11 cellular contexts compared by ENCODE assay signal in the genomic region with DNA sequence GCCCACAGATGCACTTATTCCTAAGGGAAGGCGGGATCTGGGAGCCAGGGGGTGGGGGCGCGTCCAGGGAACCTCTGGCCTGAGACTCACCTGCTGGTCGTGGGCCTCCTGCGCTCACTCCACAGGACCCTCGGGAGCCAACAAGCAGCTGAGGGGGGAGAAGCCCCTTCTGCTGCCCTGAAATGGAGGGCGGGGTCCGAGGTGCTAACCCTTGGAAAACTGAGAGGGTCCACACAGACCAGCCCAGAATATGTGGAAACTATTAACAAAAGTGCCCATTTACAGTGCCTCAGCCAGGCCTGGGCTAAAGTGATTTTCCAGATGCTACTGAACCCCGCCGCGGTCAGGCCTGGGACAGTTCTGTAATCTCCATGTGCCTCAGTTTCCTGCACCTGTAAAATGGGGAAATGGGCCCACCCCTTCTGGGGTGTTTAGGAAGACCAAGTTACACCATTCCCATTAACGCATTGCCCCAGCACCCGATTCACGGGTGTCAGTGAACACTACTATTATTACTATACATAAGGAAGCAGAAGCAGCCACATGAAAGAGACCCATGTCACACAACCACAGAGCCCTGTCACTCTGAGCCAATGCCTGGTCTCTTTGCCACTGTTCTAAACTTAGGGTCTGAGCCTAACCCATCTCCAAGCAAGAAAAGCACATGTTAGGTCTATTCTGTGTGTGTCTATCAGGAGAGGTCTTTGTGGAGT. TPM values are rescaled to one million over a fixed set of nuclear protein-coding genes. Genes with fewer than 3 reads are reported as not detected.
DNase-seq lines count a peak whose midpoint lies in the region; ATAC-seq and TF ChIP-seq lines count a peak whose summit lies in the region.
"Had no signal": no experiment of that assay in that cellular context is flagged by ENCODE, and none has a peak within 500 bp of the region (broad histone marks: within the 10 kb centered on the region; RNA-seq: fewer than 3 reads in every experiment).

No MANE protein-coding gene starts in this region.

- H3K27me3 ChIP-seq in SJCRH30 (no peaks in the 10 kb centered on the region), rectal smooth muscle tissue (ENCODE audit: control insufficient read depth, insufficient read depth, low read length) (no peaks in the 10 kb centered on the region)
- H3K27me3 ChIP-seq: pancreas had no signal

- peak overlapping the region; percentile 33; the same call in 1 of the 2 replicates for H3K4me3 ChIP-seq in SJCRH30
- H3K4me3 ChIP-seq in fibroblast of villous mesenchyme (ENCODE audit: low read depth, low read length) = peak overlapping the region; percentile 27
- peak overlapping the region; percentile 58 for H3K4me3 ChIP-seq in rectal smooth muscle tissue (ENCODE audit: low read length)

- no peaks in the 10 kb centered on the region for H3K9me3 ChIP-seq in SJCRH30 (replicated peaks)
- H3K9me3 ChIP-seq: pancreas had no signal

- no peak overlapping the region for H3K9ac ChIP-seq in rectal smooth muscle tissue (ENCODE audit: low read length)

- ATAC-seq in GM21786 (IDR thresholded peaks at IDR 0.05; ENCODE audit: unreplicated experiment) = no peak

- H3K27ac Mint-ChIP-seq in CD14-positive monocyte = no peak overlapping the region

- peak overlapping the region; percentile 12 to 75 for H3K4me3 Mint-ChIP-seq in CD14-positive monocyte

- H3K4me1 ChIP-seq in SJCRH30 (peaks cover 3% of the 10 kb centered on the region), rectal smooth muscle tissue (ENCODE audit: control insufficient read depth, insufficient read depth, low read length) (no peaks in the 10 kb centered on the region)
- H3K4me1 ChIP-seq: pancreas had no signal

- intact Hi-C loops in CD14-positive monocyte (cut with micrococcal nuclease) = no loop called here

- H3K27ac ChIP-seq in SJCRH30 = no peak overlapping the region
- H3K27ac ChIP-seq in rectal smooth muscle tissue (ENCODE audit: low read depth, low read length) = no peak overlapping the region
- H3K27ac ChIP-seq: pancreas had no signal

- H3K36me3 ChIP-seq in SJCRH30 (no peaks in the 10 kb centered on the region), rectal smooth muscle tissue (ENCODE audit: control insufficient read depth, insufficient read depth, low read length) (no peaks in the 10 kb centered on the region)
- H3K36me3 ChIP-seq: pancreas had no signal

- H3K4me1 Mint-ChIP-seq in CD14-positive monocyte = peaks cover 19% of the 10 kb centered on the region

- H3K9me3 Mint-ChIP-seq in CD14-positive monocyte = no peaks in the 10 kb centered on the region

- H3K36me3 Mint-ChIP-seq in CD14-positive monocyte = no peaks in the 10 kb centered on the region

- DNase-seq in CD14-positive monocyte (ENCODE audit: low spot score) (no peak), SJCRH30 (no peak), fibroblast of villous mesenchyme (ENCODE audit: low read depth) (no peak), superior temporal gyrus (ENCODE audit: extremely low spot score) (no peak), DMS153 treated with DMSO at 0.1 percent for 48 hours (lab: John Stamatoyannopoulos, UW; ENCODE audit: unreplicated experiment) (no peak), Ammon's horn (ENCODE audit: low spot score) (no peak)

- H3K27me3 Mint-ChIP-seq in CD14-positive monocyte (ENCODE audit: low read depth in 3 of 3) = peaks cover 22 to 29% (median 25%) of the 10 kb centered on the region in 3 donors

- no peak for TF ChIP-seq CTCF in CD14-positive monocyte (IDR thresholded peaks at IDR 0.05)
- no peak for TF ChIP-seq CTCF in fibroblast of villous mesenchyme (IDR thresholded peaks at IDR 0.05; ENCODE audit: insufficient read depth, low read depth, low read length)

RNA-seq across cellular contexts. Expression of a gene that starts 0.6 kb away (rescaled TPM):
- polyA plus RNA-seq in CD14-positive monocyte = not detected
- total RNA-seq in SJCRH30 (2014; rRNA removed; shearing (Covaris generic)) = 7.1 and 7.2 TPM in 2 replicates
- 4.7 and 6.4 TPM in 2 replicates for total RNA-seq in fibroblast of villous mesenchyme
- total RNA-seq: G401 had no signal

RNA-seq across cellular contexts. Expression of a gene that starts 17.9 kb away (rescaled TPM):
- not detected for polyA plus RNA-seq in CD14-positive monocyte
- total RNA-seq in SJCRH30 (2014; rRNA removed; shearing (Covaris generic)) = not detected in 2 replicates
- not detected in 2 replicates for total RNA-seq in fibroblast of villous mesenchyme
- total RNA-seq: G401, glomerular endothelial cell, pancreas had no signal
- polyA plus RNA-seq: pancreas had no signal
